11 cellular contexts compared by ENCODE assay signal in genomic region chr18:63553117-63553516, GRCh38. TPM values are rescaled to one million over a fixed set of nuclear protein-coding genes. Genes with fewer than 3 reads are reported as not detected.
DNase-seq lines count a peak whose midpoint lies in the region; ATAC-seq, FAIRE-seq and TF ChIP-seq lines count a peak whose summit lies in the region.
"Had no signal": no experiment of that assay in that cellular context is flagged by ENCODE, and none has a peak within 500 bp of the region (broad histone marks: within the 10 kb centered on the region; RNA-seq: fewer than 3 reads in every experiment).

No MANE protein-coding gene starts in this region.

- intact Hi-C loops in CD4-positive, alpha-beta T cell (cut with DNase I, micrococcal nuclease), result no loop called here
- intact Hi-C loops in posterior vena cava (cut with DNase I), result no loop called here

- DNase-seq in AML-193 (lab: John Stamatoyannopoulos, UW), result peak; percentile 75 to 80
- DNase-seq in MV-4-11 (lab: John Stamatoyannopoulos, UW), result peak; percentile 95
- DNase-seq in epithelial cell of prostate (ENCODE audit: low read depth, low spot score), result peak; percentile 96
- no peak for DNase-seq in neuronal stem cell (ENCODE audit: low spot score)
- no peak for DNase-seq in CD4-positive, alpha-beta T cell
- DNase-seq in GM12891 (ENCODE audit: insufficient read length, low spot score), result no peak
- no peak for DNase-seq in NCI-H2081 treated with DMSO at 0.1 percent for 48 hours (lab: John Stamatoyannopoulos, UW)
- no peak for DNase-seq in posterior vena cava (ENCODE audit: low spot score)
- DNase-seq: DMS153; NCI-H748 treated with DMSO at 0.1 percent for 48 hours; stimulated activated CD8-positive, alpha-beta memory T cell treated with anti-CD3 and anti-CD28 coated beads, Interleukin-4, amount 100 ng/mL, for 48 hours had no signal

- no peak overlapping the region for H3K4me3 Mint-ChIP-seq in CD4-positive, alpha-beta T cell

- no peak overlapping the region for H4K91ac ChIP-seq in neuronal stem cell (ENCODE audit: low read depth, low read length, poor library complexity)

- no CpG with 5 or more reads among the region's 1 CpG for WGBS in neuronal stem cell (ENCODE audit: extremely low coverage in 2 of 2, insufficient read length in 2 of 2, insufficient replicate concordance in 1 of 2), 2 donors

- H3K36me3 Mint-ChIP-seq in CD4-positive, alpha-beta T cell (ENCODE audit: low read depth), result no peaks in the 10 kb centered on the region

- FAIRE-seq in GM12891 (lab: Jason Lieb, UNC), result no peak

- H3K4me2 ChIP-seq in neuronal stem cell (ENCODE audit: insufficient read depth, low read length, poor library complexity, severe bottlenecking), result no peak overlapping the region

- no peak overlapping the region for H2AK5ac ChIP-seq in neuronal stem cell (ENCODE audit: low read depth, low read length)

- no peak overlapping the region for H3K4ac ChIP-seq in neuronal stem cell (ENCODE audit: low read length)

- H3K79me1 ChIP-seq in neuronal stem cell (ENCODE audit: low read depth, low read length), result no peaks in the 10 kb centered on the region

- no peaks in the 10 kb centered on the region for H3K4me1 Mint-ChIP-seq in CD4-positive, alpha-beta T cell (ENCODE audit: low read depth)

- H3K9ac ChIP-seq in neuronal stem cell (ENCODE audit: low read depth, low read length, poor library complexity), result no peak overlapping the region

- H3K27me3 ChIP-seq in neuronal stem cell (ENCODE audit: control insufficient read depth in 3 of 3, insufficient read depth in 3 of 3, low read depth in 1 of 3, low read length in 3 of 3), result no peaks in the 10 kb centered on the region
- peaks cover 6% of the 10 kb centered on the region for H3K27me3 ChIP-seq in CD4-positive, alpha-beta T cell (ENCODE audit: control insufficient read depth, insufficient read depth, low read length)

- no peak for TF ChIP-seq CTCF in CD4-positive, alpha-beta T cell (IDR thresholded peaks at IDR 0.05)

- H4K8ac ChIP-seq in neuronal stem cell (ENCODE audit: low read depth, low read length), result no peak overlapping the region

- no peak overlapping the region for H3K27ac Mint-ChIP-seq in CD4-positive, alpha-beta T cell

- no peak overlapping the region for H3K14ac ChIP-seq in neuronal stem cell (ENCODE audit: low read length)

- H3K18ac ChIP-seq in neuronal stem cell (ENCODE audit: low read length), result no peak overlapping the region

- H3K36me3 ChIP-seq in neuronal stem cell (replicated peaks in 1 of 2; ENCODE audit: control insufficient read depth in 2 of 2, insufficient read depth in 2 of 2, low read length in 2 of 2), result no peaks in the 10 kb centered on the region

- H2BK12ac ChIP-seq in neuronal stem cell (ENCODE audit: low read length), result no peak overlapping the region

- H2BK5ac ChIP-seq in neuronal stem cell (ENCODE audit: low read length), result no peak overlapping the region

- peaks cover 4% of the 10 kb centered on the region for H3K27me3 Mint-ChIP-seq in CD4-positive, alpha-beta T cell

- H2BK15ac ChIP-seq in neuronal stem cell (ENCODE audit: low read length), result no peak overlapping the region

- H3K4me1 ChIP-seq in neuronal stem cell (ENCODE audit: control insufficient read depth in 2 of 2, insufficient read depth in 1 of 2, low read depth in 1 of 2, low read length in 2 of 2), result peaks cover 3 to 4% of the 10 kb centered on the region in 2 donors

- no peak for TF ChIP-seq POLR2A in GM12891 (IDR thresholded peaks at IDR 0.05; ENCODE audit: low read depth, low read length)

- peak overlapping the region; percentile 91 for H3K27ac ChIP-seq in epithelial cell of prostate
- no peak overlapping the region for H3K27ac ChIP-seq in neuronal stem cell (replicated peaks; ENCODE audit: low read length)
- H3K27ac ChIP-seq in CD4-positive, alpha-beta T cell (ENCODE audit: low read depth, low read length), result no peak overlapping the region

- no peak overlapping the region for H2BK120ac ChIP-seq in neuronal stem cell (ENCODE audit: low read depth, low read length)

- no peaks in the 10 kb centered on the region for H3K9me3 Mint-ChIP-seq in CD4-positive, alpha-beta T cell

- peak overlapping the region; percentile 71 for H2AFZ ChIP-seq in neuronal stem cell (ENCODE audit: low read length)

- no peaks in the 10 kb centered on the region for H3K9me3 ChIP-seq in neuronal stem cell (replicated peaks in 1 of 2; ENCODE audit: control insufficient read depth in 2 of 2, insufficient read depth in 1 of 2, low read depth in 1 of 2, low read length in 2 of 2)
- H3K9me3 ChIP-seq in CD4-positive, alpha-beta T cell (ENCODE audit: control insufficient read depth, low read length), result no peaks in the 10 kb centered on the region

- no peak overlapping the region for H3K4me3 ChIP-seq in neuronal stem cell (ENCODE audit: low read length in 2 of 2)

- H3K23ac ChIP-seq in neuronal stem cell (ENCODE audit: low read depth, low read length, poor library complexity), result no peak overlapping the region

- POLR2A ChIA-PET in CD4-positive, alpha-beta T cell (lab: Charles Lee), result no interaction called here

- CTCF ChIA-PET in CD4-positive, alpha-beta T cell (lab: Charles Lee), result no interaction called here

- ATAC-seq in CD4-positive, alpha-beta T cell (ENCODE audit: poor library complexity), result no peak

TF ChIP-seq in GM12891, 5 proteins besides CTCF, POLR2A, EP300 and RAD21:
- no peak for TF ChIP-seq PAX5 (IDR thresholded peaks at IDR 0.05; ENCODE audit: insufficient read depth, low read length, severe bottlenecking)
- no peak for TF ChIP-seq POU2F2 (IDR thresholded peaks at IDR 0.05; ENCODE audit: low read depth, low read length)
- TF ChIP-seq TAF1 (IDR thresholded peaks at IDR 0.05; ENCODE audit: low read depth, low read length), result no peak
- no peak for TF ChIP-seq POLR2AphosphoS5 (IDR thresholded peaks at IDR 0.05; ENCODE audit: low read depth, low read length)
- no peak for TF ChIP-seq SPI1 (IDR thresholded peaks at IDR 0.05; ENCODE audit: low read depth, low read length)

RNA-seq across cellular contexts. Expression of gene SERPINB12, which starts 10.9 kb away (rescaled TPM):
- not detected for polyA plus RNA-seq in neuronal stem cell (2013, experiment 1 of 2)
- polyA plus RNA-seq in neuronal stem cell (2013, experiment 2 of 2), result not detected
- total RNA-seq in CD4-positive, alpha-beta T cell, result not detected
- polyA plus RNA-seq in GM12891 (2012; ENCODE audit: low read depth, missing spikeins), result not detected
- not detected for total RNA-seq in posterior vena cava

RNA-seq across cellular contexts. Expression of gene SERPINB13, which starts 34.0 kb away (rescaled TPM):
- not detected for polyA plus RNA-seq in neuronal stem cell (2013, experiment 1 of 2)
- polyA plus RNA-seq in neuronal stem cell (2013, experiment 2 of 2), result not detected
- total RNA-seq in CD4-positive, alpha-beta T cell, result not detected
- polyA plus RNA-seq in GM12891 (2012; ENCODE audit: low read depth, missing spikeins), result not detected
- not detected for total RNA-seq in posterior vena cava

Comparison
In these comparisons a context has a peak if more than half of its experiments do, and no peak if none do; other contexts are left out.
1. DNase-seq: peak in AML-193 (2 of 2), MV-4-11 (single experiment) and epithelial cell of prostate (single experiment); none in neuronal stem cell (single experiment), CD4-positive, alpha-beta T cell (0 of 10), GM12891 (single experiment), NCI-H2081 treated with DMSO at 0.1 percent for 48 hours (single experiment) and posterior vena cava (single experiment).